ENCODE assay signal across 8 cellular contexts in the genomic region with DNA sequence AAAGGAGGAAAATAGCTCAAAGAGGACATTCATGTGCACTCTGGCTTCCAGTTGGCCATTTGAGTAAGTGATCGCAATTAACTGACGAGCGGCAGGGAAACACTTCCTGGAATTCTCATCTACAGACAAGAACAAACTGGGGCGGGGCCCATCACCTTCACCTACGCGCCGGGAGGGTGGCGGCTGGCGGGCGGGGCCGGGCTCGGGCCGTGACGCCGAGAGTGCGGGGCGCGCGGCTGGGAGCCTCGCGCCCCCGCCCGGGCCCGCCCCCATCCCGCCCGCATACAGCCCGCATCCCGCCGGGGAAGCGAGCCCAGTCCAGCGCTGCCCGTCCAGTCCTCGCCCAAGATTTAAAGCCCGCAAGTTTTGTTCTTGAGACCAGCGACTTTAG. TPM values are rescaled to one million over a fixed set of nuclear protein-coding genes. Genes with fewer than 3 reads are reported as not detected.
A peak's percentile ranks its signal among the peaks of the same experiment; 100 is the strongest.
DNase-seq lines count a peak whose midpoint lies in the region; ATAC-seq, FAIRE-seq and TF ChIP-seq lines count a peak whose summit lies in the region.

B3GNT5 (plus strand) TSS at position 281 of the 391 bp plus-strand sequence. CDS start 16,546 bp downstream, outside the sequence.

- CTCF ChIA-PET in endothelial cell of umbilical vein (lab: Charles Lee), result interaction anchor here (0.8 to 5.4 kb wide), 15 partner anchors 8 to 131 kb away, joined by 3 to 41 read pairs (median 5); no protein-coding TSS in a partner anchor

- no peak for ATAC-seq in GM21390 (IDR thresholded peaks at IDR 0.05; ENCODE audit: unreplicated experiment)

- intact Hi-C loops in activated CD4-positive, alpha-beta T cell treated with anti-CD3 and anti-CD28 coated beads, Interleukin-2, amount 10 ng/mL, durations not matched to agents 24 days and 14 days (cut with micrococcal nuclease), result loop anchor here (1.0 to 5.0 kb wide), 5 partner anchors 29 to 130 kb away; no protein-coding TSS in a partner anchor
- intact Hi-C loops in endothelial cell of umbilical vein (cut with micrococcal nuclease), result loop anchor here (1.0 to 2.0 kb wide), 3 partner anchors 32 to 129 kb away; no protein-coding TSS in a partner anchor
- intact Hi-C loops in testis (cut with DNase I; ENCODE audit: low total_unique reads), result no loop called here

- peak within 1 kb of the TSS; percentile 84 for H3K4me3 Mint-ChIP-seq in activated CD4-positive, alpha-beta T cell treated with anti-CD3 and anti-CD28 coated beads, Interleukin-2, amount 10 ng/mL, durations not matched to agents 24 days and 14 days

- H3K9me3 ChIP-seq in BE2C, result no peaks in the 10 kb centered on the region
- no peaks in the 10 kb centered on the region for H3K9me3 ChIP-seq in endothelial cell of umbilical vein (replicated peaks; ENCODE audit: control insufficient read depth, insufficient read depth, low read length)
- H3K9me3 ChIP-seq in muscle layer of colon (ENCODE audit: low read length), result no peaks in the 10 kb centered on the region
- H3K9me3 ChIP-seq in testis, result no peaks in the 10 kb centered on the region

- WGBS in testis, 2 donors, result 0% methylated on average over 14 to 35 of the region's 35 CpGs

- peaks cover 39% of the 10 kb centered on the region for H3K27me3 ChIP-seq in BE2C
- H3K27me3 ChIP-seq in endothelial cell of umbilical vein (ENCODE audit: control insufficient read depth in 2 of 2, insufficient read depth in 2 of 2, low read length in 2 of 2), result no peaks in the 10 kb centered on the region
- H3K27me3 ChIP-seq in muscle layer of colon (ENCODE audit: control insufficient read depth in 1 of 2, insufficient read depth in 2 of 2, low read length in 2 of 2), result peaks cover 0 to 5% of the 10 kb centered on the region in 2 donors
- H3K27me3 ChIP-seq in testis, result no peaks in the 10 kb centered on the region

- H3K27ac Mint-ChIP-seq in activated CD4-positive, alpha-beta T cell treated with anti-CD3 and anti-CD28 coated beads, Interleukin-2, amount 10 ng/mL, durations not matched to agents 24 days and 14 days, result peak within 1 kb of the TSS; percentile 72

- H3K36me3 Mint-ChIP-seq in activated CD4-positive, alpha-beta T cell treated with anti-CD3 and anti-CD28 coated beads, Interleukin-2, amount 10 ng/mL, durations not matched to agents 24 days and 14 days (ENCODE audit: low read depth), result peaks cover 2% of the 10 kb centered on the region

- dilution Hi-C loops in endothelial cell of umbilical vein (cut with MboI; ENCODE audit: extremely low pct_ligation_motif_present, low sequenced_read_pairs), result no loop called here

- peaks cover 16% of the 10 kb centered on the region for H3K4me1 Mint-ChIP-seq in activated CD4-positive, alpha-beta T cell treated with anti-CD3 and anti-CD28 coated beads, Interleukin-2, amount 10 ng/mL, durations not matched to agents 24 days and 14 days

- H3K27me3 Mint-ChIP-seq in activated CD4-positive, alpha-beta T cell treated with anti-CD3 and anti-CD28 coated beads, Interleukin-2, amount 10 ng/mL, durations not matched to agents 24 days and 14 days, result peaks cover 12% of the 10 kb centered on the region

- no peaks in the 10 kb centered on the region for H3K36me3 ChIP-seq in BE2C
- no peaks in the 10 kb centered on the region for H3K36me3 ChIP-seq in endothelial cell of umbilical vein (ENCODE audit: control insufficient read depth in 2 of 2, extremely low read depth in 1 of 2, insufficient read depth in 2 of 2, low read length in 2 of 2)
- H3K36me3 ChIP-seq in muscle layer of colon (ENCODE audit: insufficient read depth, low read length), result no peaks in the 10 kb centered on the region
- H3K36me3 ChIP-seq in testis (ENCODE audit: low read depth, missing control alignments), result no peaks in the 10 kb centered on the region

- peaks cover 28% of the 10 kb centered on the region for H3K79me2 ChIP-seq in endothelial cell of umbilical vein (ENCODE audit: control insufficient read depth, insufficient read depth, low read length)

- POLR2A ChIA-PET in endothelial cell of umbilical vein (lab: Charles Lee), result interaction anchor here (0.7 kb wide), 1 partner anchor 69 kb away, joined by 3 read pairs; no protein-coding TSS in a partner anchor

- no peaks in the 10 kb centered on the region for H3K9me3 Mint-ChIP-seq in activated CD4-positive, alpha-beta T cell treated with anti-CD3 and anti-CD28 coated beads, Interleukin-2, amount 10 ng/mL, durations not matched to agents 24 days and 14 days

- peak within 1 kb of the TSS; percentile 81 for H3K9ac ChIP-seq in endothelial cell of umbilical vein (replicated peaks; ENCODE audit: extremely low read depth, insufficient read depth, low read length)
- peak within 1 kb of the TSS; percentile 28 for H3K9ac ChIP-seq in muscle layer of colon (ENCODE audit: low read length)

- no peaks in the 10 kb centered on the region for H3K9me1 ChIP-seq in endothelial cell of umbilical vein (replicated peaks; ENCODE audit: control insufficient read depth, extremely low read depth, insufficient read depth, low read length)

- peak within 1 kb of the TSS; percentile 88 for H3K4me2 ChIP-seq in endothelial cell of umbilical vein (ENCODE audit: insufficient read depth, low read length)

- DNase-seq in BE2C, result no peak
- DNase-seq in LNCaP clone FGC (ENCODE audit: low read depth), result peak; percentile 15
- DNase-seq in activated CD4-positive, alpha-beta T cell treated with anti-CD3 and anti-CD28 coated beads, Interleukin-2, amount 10 ng/mL, durations not matched to agents 24 days and 14 days, result peak; percentile 81
- peak; percentile 16 for DNase-seq in endothelial cell of umbilical vein (ENCODE audit: low read depth, low spot score)
- DNase-seq in testis, result peak; percentile 76
- no peak for DNase-seq in hepatic stellate cell (ENCODE audit: low spot score)

- TF ChIP-seq CTCF in BE2C (IDR thresholded peaks at IDR 0.05; ENCODE audit: low read depth, low read length), result no peak
- TF ChIP-seq CTCF in LNCaP clone FGC (IDR thresholded peaks at IDR 0.05; ENCODE audit: control insufficient read depth, extremely low read depth, insufficient read depth), result no peak
- TF ChIP-seq CTCF in endothelial cell of umbilical vein (IDR thresholded peaks at IDR 0.05; ENCODE audit: extremely low read depth in 1 of 2, insufficient read depth in 1 of 2, low read depth in 1 of 2, low read length in 2 of 2), result no peak
- no peak for TF ChIP-seq CTCF in testis (IDR thresholded peaks at IDR 0.05)

- H3K4me3 ChIP-seq in BE2C (ENCODE audit: low read depth, low read length) (peak within 1 kb of the TSS; percentile 68), LNCaP clone FGC (ENCODE audit: low read depth, low read length) (peak within 1 kb of the TSS; percentile 47), endothelial cell of umbilical vein (replicated peaks in 1 of 3; ENCODE audit: insufficient read depth in 1 of 3, low read depth in 1 of 3, low read length in 3 of 3) (peak within 1 kb of the TSS; percentile 51 to 75 (median 62)), muscle layer of colon (ENCODE audit: low read depth in 1 of 2, low read length in 2 of 2) (peak within 1 kb of the TSS; percentile 80 to 81), testis (peak within 1 kb of the TSS; percentile 69 to 77)

- H4K20me1 ChIP-seq in endothelial cell of umbilical vein (replicated peaks; ENCODE audit: control insufficient read depth, extremely low read depth, insufficient read depth, low read length), result no peaks in the 10 kb centered on the region

- TF ChIP-seq POLR2A in endothelial cell of umbilical vein (IDR thresholded peaks at IDR 0.05; ENCODE audit: low read depth, low read length) (no peak), testis (IDR thresholded peaks at IDR 0.05) (no peak)

- no peaks in the 10 kb centered on the region for H3K4me1 ChIP-seq in BE2C
- H3K4me1 ChIP-seq in endothelial cell of umbilical vein (ENCODE audit: control insufficient read depth, extremely low read depth, insufficient read depth, low read length), result peaks cover 13% of the 10 kb centered on the region
- H3K4me1 ChIP-seq in muscle layer of colon (ENCODE audit: insufficient read depth, low read length), result peaks cover 4% of the 10 kb centered on the region
- no peaks in the 10 kb centered on the region for H3K4me1 ChIP-seq in testis

- peak; percentile 4 for FAIRE-seq in endothelial cell of umbilical vein (lab: Jason Lieb, UNC)

- H2AFZ ChIP-seq in endothelial cell of umbilical vein (ENCODE audit: low read depth, low read length), result peak within 1 kb of the TSS; percentile 92

- peak within 1 kb of the TSS; percentile 54 for H3K27ac ChIP-seq in endothelial cell of umbilical vein (ENCODE audit: insufficient read depth, low read depth, low read length)
- peak within 1 kb of the TSS; percentile 59 for H3K27ac ChIP-seq in muscle layer of colon (ENCODE audit: low read depth, low read length)
- H3K27ac ChIP-seq in testis, result peak within 1 kb of the TSS; percentile 71 to 90

- BruUV-seq in endothelial cell of umbilical vein (replicated peaks; lab: Mats Ljungman, UMichigan), result no TSS peak

TF ChIP-seq in endothelial cell of umbilical vein, 7 proteins besides CTCF, POLR2A, EP300 and RAD21 (continues in another document):
- no peak for TF ChIP-seq JUN (IDR thresholded peaks at IDR 0.05; ENCODE audit: borderline replicate concordance, insufficient read depth, insufficient read length, low read depth)
- no peak for TF ChIP-seq EZH2 (IDR thresholded peaks at IDR 0.05; ENCODE audit: borderline replicate concordance, low read depth, low read length, severe bottlenecking)
- no peak for TF ChIP-seq MAX (IDR thresholded peaks at IDR 0.05; ENCODE audit: insufficient read depth, insufficient read length)
- no peak for TF ChIP-seq POLR2AphosphoS5 (IDR thresholded peaks at IDR 0.05; ENCODE audit: insufficient read depth, low read depth, low read length)
- no peak for TF ChIP-seq MYC (IDR thresholded peaks at IDR 0.05; ENCODE audit: low read depth, low read length)
- TF ChIP-seq GATA2 (IDR thresholded peaks at IDR 0.05; ENCODE audit: insufficient read depth, insufficient read length, low read depth, low read length), result no peak

RNA-seq across cellular contexts. Expression of gene B3GNT5, which starts in this region (rescaled TPM):
- 1.2 TPM for polyA plus RNA-seq in BE2C (2012; ENCODE audit: insufficient read depth, insufficient read length, low read depth)
- total RNA-seq in activated CD4-positive, alpha-beta T cell treated with anti-CD3 and anti-CD28 coated beads, Interleukin-2, amount 10 ng/mL, durations not matched to agents 24 days and 14 days, result 25.0 and 27.9 TPM in 2 replicates
- total RNA-seq in endothelial cell of umbilical vein (25.6 and 29.4 TPM in 2 replicates), testis (1 to 10 TPM; 5.9 to 6.3 TPM)
- polyA plus RNA-seq in endothelial cell of umbilical vein (3.3 and 4.1 TPM in 2 replicates), testis (ENCODE audit: insufficient read depth, low read depth, low replicate concordance) (18.3 TPM)
- 5.1 and 5.6 TPM in 2 replicates for polyA plus RNA-seq in endothelial cell of umbilical vein (2011; cell fraction: cytosol; rRNA removed)
- 3.6 and 5.1 TPM in 2 replicates for polyA plus RNA-seq in endothelial cell of umbilical vein (2011; cell fraction: nucleus; rRNA removed)
- polyA plus RNA-seq in endothelial cell of umbilical vein (2012), result 16.8 and 28.2 TPM in 2 replicates
- 13.5 and 15.5 TPM in 2 replicates for polyA minus RNA-seq in endothelial cell of umbilical vein
- polyA minus RNA-seq in endothelial cell of umbilical vein (2011; cell fraction: cytosol; rRNA and poly(A)+ RNA removed), result 2.5 TPM
- 6.0 and 6.7 TPM in 2 replicates for polyA minus RNA-seq in endothelial cell of umbilical vein (2011; cell fraction: nucleus; rRNA and poly(A)+ RNA removed)

Comparison
In these comparisons a context has a peak if more than half of its experiments do, and no peak if none do; other contexts are left out.
1. DNase-seq: peak in LNCaP clone FGC (single experiment), activated CD4-positive, alpha-beta T cell treated with anti-CD3 and anti-CD28 coated beads, Interleukin-2, amount 10 ng/mL, durations not matched to agents 24 days and 14 days (single experiment), endothelial cell of umbilical vein (single experiment) and testis (single experiment); none in BE2C (single experiment) and hepatic stellate cell (single experiment).
2. Peak in every context shown above with its lines, with median percentiles within 50 percentile points of each other: H3K4me3 ChIP-seq and H3K27ac ChIP-seq.